Comparison of ENCODE assay signal across 1 cellular context in genomic region chr19:48487944-48488343, GRCh38.
TF ChIP-seq lines count a peak whose summit lies in the region.

No MANE protein-coding gene starts in this region.

TF ChIP-seq in SK-N-SH, 30 proteins besides CTCF, POLR2A, EP300 and RAD21:
- TF ChIP-seq PBX3 (IDR thresholded peaks at IDR 0.05) (peak; percentile 82), USF1 (IDR thresholded peaks at IDR 0.05; ENCODE audit: borderline replicate concordance, low read depth) (no peak), IRF3 (IDR thresholded peaks at IDR 0.05; ENCODE audit: low read depth, low read length) (no peak), SMC3 (IDR thresholded peaks at IDR 0.05; ENCODE audit: low read depth, low read length) (no peak), CHD2 (IDR thresholded peaks at IDR 0.05; ENCODE audit: low read length, partially characterized antibody) (no peak), FOXM1 (IDR thresholded peaks at IDR 0.05; ENCODE audit: low read depth) (no peak), NRF1 (IDR thresholded peaks at IDR 0.05; ENCODE audit: low read depth, low read length) (no peak), RXRA (IDR thresholded peaks at IDR 0.05; ENCODE audit: borderline replicate concordance, low read depth) (no peak; the same call in 1 of the 2 replicates), GATA2 (CRISPR knock-in tag; IDR thresholded peaks at IDR 0.05) (no peak), FOSL2 (IDR thresholded peaks at IDR 0.05; ENCODE audit: borderline replicate concordance, low read depth) (peak; percentile 99), NFIC (IDR thresholded peaks at IDR 0.05; ENCODE audit: borderline replicate concordance) (peak; percentile 100), TCF12 (IDR thresholded peaks at IDR 0.05) (peak; percentile 78; the same call in 1 of the 2 replicates), JUND (IDR thresholded peaks at IDR 0.05) (peak; percentile 95), TEAD4 (IDR thresholded peaks at IDR 0.05; ENCODE audit: borderline replicate concordance, insufficient read depth) (peak; percentile 93), ELF1 (IDR thresholded peaks at IDR 0.05) (no peak), TAF1 (IDR thresholded peaks at IDR 0.05; ENCODE audit: borderline replicate concordance, low read depth, low read length) (peak; percentile 22; the same call in 1 of the 2 replicates), REST (IDR thresholded peaks at IDR 0.05; ENCODE audit: low read depth, low read length) (0 out of 2 replicates have a peak, but pooled peaks have one; percentile 29), USF2 (IDR thresholded peaks at IDR 0.05; ENCODE audit: borderline replicate concordance, low read depth, low read length) (no peak), EZH2phosphoT487 (IDR thresholded peaks at IDR 0.05; ENCODE audit: borderline replicate concordance, low read depth) (no peak), FOXJ3 (CRISPR knock-in tag; IDR thresholded peaks at IDR 0.05) (no peak), RCOR1 (IDR thresholded peaks at IDR 0.05; ENCODE audit: low read length) (no peak), MAX (IDR thresholded peaks at IDR 0.05; ENCODE audit: low read depth) (peak; percentile 77), MXI1 (IDR thresholded peaks at IDR 0.05; ENCODE audit: low read depth, low read length) (no peak), SIN3A (IDR thresholded peaks at IDR 0.05; ENCODE audit: borderline replicate concordance, low read depth, low read length) (0 out of 2 replicates have a peak, but pooled peaks have one; percentile 24), ZBTB33 (IDR thresholded peaks at IDR 0.05; ENCODE audit: borderline replicate concordance, low read depth) (0 out of 2 replicates have a peak, but pooled peaks have one; percentile 44), YY1 (IDR thresholded peaks at IDR 0.05; ENCODE audit: low read depth) (0 out of 2 replicates have a peak, but pooled peaks have one; percentile 21), GABPA (IDR thresholded peaks at IDR 0.05; ENCODE audit: low read depth) (no peak), MEF2A (IDR thresholded peaks at IDR 0.05; ENCODE audit: borderline replicate concordance, low read depth) (no peak), POLR2AphosphoS5 (IDR thresholded peaks at IDR 0.05; ENCODE audit: low read depth, low read length) (peak; percentile 50; the same call in 1 of the 2 replicates), RFX5 (IDR thresholded peaks at IDR 0.05; ENCODE audit: low read length) (no peak)
